In the genomic region with DNA sequence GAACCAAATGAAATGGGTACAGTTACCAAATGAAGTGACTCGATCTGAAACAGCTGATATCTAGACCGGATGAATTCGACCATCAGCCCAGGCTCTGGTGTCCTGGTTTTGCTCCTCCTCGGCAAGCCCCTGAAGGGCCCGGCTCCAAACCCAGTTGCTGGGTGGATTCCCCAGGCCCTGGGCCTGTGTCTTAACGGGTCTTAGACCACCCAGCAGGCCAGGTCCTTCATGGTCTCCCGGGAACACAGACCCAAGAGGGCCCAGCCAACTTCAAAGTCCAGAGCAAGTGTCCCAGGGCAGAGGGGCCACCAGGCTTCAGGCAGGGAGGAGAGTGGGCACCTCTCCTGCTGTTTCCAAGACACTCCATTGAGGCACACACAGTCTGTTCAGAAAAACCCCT, we compare ENCODE assay signal across 30 cellular contexts. TPM values are rescaled to one million over a fixed set of nuclear protein-coding genes. Genes with fewer than 3 reads are reported as not detected.
DNase-seq lines count a peak whose midpoint lies in the region; ATAC-seq, FAIRE-seq and TF ChIP-seq lines count a peak whose summit lies in the region.
"Had no signal": no experiment of that assay in that cellular context is flagged by ENCODE, and none has a peak within 500 bp of the region (broad histone marks: within the 10 kb centered on the region; RNA-seq: fewer than 3 reads in every experiment).

No MANE protein-coding gene starts in this region.

- TF ChIP-seq POLR2A in HepG2 (IDR thresholded peaks at IDR 0.05; ENCODE audit: insufficient read depth in 1 of 2, low read depth in 2 of 2, low read length in 2 of 2) (no peak), right lobe of liver (IDR thresholded peaks at IDR 0.05) (no peak)

- peaks cover 4 to 8% (median 8%) of the 10 kb centered on the region in 3 donors for H3K36me3 Mint-ChIP-seq in immature natural killer cell
- peaks cover 15% of the 10 kb centered on the region in 2 donors for H3K36me3 Mint-ChIP-seq in activated naive CD4-positive, alpha-beta T cell treated with anti-CD3 and anti-CD28 coated beads, Interleukin-2, amount 50 U/mL, for 72 hours

- TF ChIP-seq EP300 in HepG2 (IDR thresholded peaks at IDR 0.05; ENCODE audit: low read depth in 2 of 2, low read length in 2 of 2) = no peak
- no peak for TF ChIP-seq EP300 in HepG2 (CRISPR knock-in tag; IDR thresholded peaks at IDR 0.05; ENCODE audit: borderline replicate concordance)

- H3K27me3 ChIP-seq in HepG2 (ENCODE audit: control insufficient read depth in 1 of 2, insufficient read depth in 2 of 2, low read length in 2 of 2) = no peaks in the 10 kb centered on the region; a peak in 1 of 5 replicates
- no peaks in the 10 kb centered on the region for H3K27me3 ChIP-seq in right lobe of liver
- H3K27me3 ChIP-seq in osteoblast (ENCODE audit: insufficient read depth, low read length) = no peaks in the 10 kb centered on the region

- H3K9me3 ChIP-seq in HepG2 (ENCODE audit: low read length) = peaks cover 12% of the 10 kb centered on the region
- H3K9me3 ChIP-seq in right lobe of liver = no peaks in the 10 kb centered on the region
- H3K9me3 ChIP-seq in osteoblast (ENCODE audit: low read depth, low read length) = no peaks in the 10 kb centered on the region

- H3K4me3 ChIP-seq in HepG2 (replicated peaks in 1 of 3; ENCODE audit: insufficient read depth in 1 of 3, low read depth in 2 of 3, low read length in 3 of 3) (no peak overlapping the region), right lobe of liver (no peak overlapping the region), osteoblast (ENCODE audit: insufficient read depth, low read length) (no peak overlapping the region)
- H3K4me3 ChIP-seq: GM23248, thoracic aorta had no signal

- H3K4me2 ChIP-seq in HepG2 (ENCODE audit: low read depth, low read length) (no peak overlapping the region), osteoblast (ENCODE audit: insufficient read depth, low read length) (no peak overlapping the region)

- TF ChIP-seq RAD21 in HepG2 (CRISPR knock-in tag; IDR thresholded peaks at IDR 0.05) = no peak

- H3K9ac ChIP-seq in HepG2 (ENCODE audit: insufficient read depth, low read depth, low read length) = no peak overlapping the region
- H3K9ac ChIP-seq: GM23248 had no signal

- H3K36me3 ChIP-seq in HepG2 (replicated peaks in 1 of 2; ENCODE audit: control insufficient read depth in 1 of 2, insufficient read depth in 2 of 2, low read length in 2 of 2) (no peaks in the 10 kb centered on the region), right lobe of liver (no peaks in the 10 kb centered on the region), osteoblast (ENCODE audit: insufficient read depth, low read length) (no peaks in the 10 kb centered on the region)
- H3K36me3 ChIP-seq: thoracic aorta had no signal

- no peak overlapping the region for H2AFZ ChIP-seq in HepG2 (ENCODE audit: low read length)
- no peak overlapping the region for H2AFZ ChIP-seq in osteoblast (ENCODE audit: low read length)

- CTCF ChIA-PET in HepG2 (lab: Yijun Ruan, JAX; ENCODE audit: low intra/inter-chr PET ratio, low total read pairs) = interaction anchor here (1.3 to 2.9 kb wide), 2 partner anchors 26 to 39 kb away, joined by 5 to 18 read pairs; partner anchors contain the start of gene NMUR1
- CTCF ChIA-PET in RWPE1 (lab: Yijun Ruan, JAX) = interaction anchor here (0.7 kb wide), 1 partner anchor 89 kb away, joined by 3 read pairs; no protein-coding TSS in a partner anchor

- in situ Hi-C loops in HepG2 (cut with HindIII; ENCODE audit: extremely low pct_ligation_motif_present, low pct_unique_long_range_greater_than_20kb) = loop anchor here (5.0 kb wide), 1 partner anchor 75 kb away; no protein-coding TSS in a partner anchor

- H3K4me1 ChIP-seq in HepG2 (ENCODE audit: insufficient read depth, low read length) (0 out of 2 replicates have a peak, but pooled peaks cover 11% of the 10 kb centered on the region), right lobe of liver (peaks cover 0 to 4% (median 0%) of the 10 kb centered on the region in 4 donors), osteoblast (ENCODE audit: insufficient read depth, low read length) (peaks cover 11% of the 10 kb centered on the region)

- POLR2A ChIA-PET in HepG2 (lab: Yijun Ruan, JAX) = no interaction called here
- POLR2A ChIA-PET in RWPE1 (lab: Yijun Ruan, JAX; ENCODE audit: low non-redundant PET) = no interaction called here

- peaks cover 0 to 5% (median 4%) of the 10 kb centered on the region in 3 donors for H3K27me3 Mint-ChIP-seq in immature natural killer cell (ENCODE audit: low read depth in 3 of 3)
- H3K27me3 Mint-ChIP-seq: activated CD4-positive, alpha-beta memory T cell treated with anti-CD3 and anti-CD28 coated beads for 36 hours had no signal

- H4K20me1 ChIP-seq in HepG2 (ENCODE audit: insufficient read depth, low read length) (no peaks in the 10 kb centered on the region), osteoblast (ENCODE audit: insufficient read depth, low read length) (no peaks in the 10 kb centered on the region)

- FAIRE-seq in HepG2 (lab: Jason Lieb, UNC) = no peak

- intact Hi-C loops in HepG2 (cut with micrococcal nuclease; ENCODE audit: unreplicated experiment) (no loop called here), right lobe of liver (cut with DNase I) (no loop called here)

- H3K4me3 Mint-ChIP-seq in immature natural killer cell = peak overlapping the region; percentile 75 to 99 (median 90)
- H3K4me3 Mint-ChIP-seq: activated CD4-positive, alpha-beta memory T cell treated with anti-CD3 and anti-CD28 coated beads for 36 hours; activated naive CD4-positive, alpha-beta T cell treated with anti-CD3 and anti-CD28 coated beads, Interleukin-2, amount 10 ng/mL, durations not matched to agents 7 days and 5 days; activated T-helper 1 cell treated with anti-CD3 and anti-CD28 coated beads, Interleukin-12 subunit alpha, Interleukin-12 subunit beta, Interleukin-2, Interleukin-4 antibody, amounts not matched to agents 30 ng/mL and 10 ng/mL and 1 ng/mL, durations not matched to agents 14 hours and 24 hours and 36 hours; CD8-positive, alpha-beta T cell; memory B cell had no signal

- DNase-seq in HepG2 (ENCODE audit: low spot score) (no peak), right lobe of liver (no peak), immature natural killer cell (no peak), osteoblast (ENCODE audit: insufficient read length, low spot score, missing footprints) (peak; percentile 4), NCI-H345 (lab: John Stamatoyannopoulos, UW) (no peak), RWPE1 (ENCODE audit: low spot score) (no peak)
- DNase-seq in activated naive CD4-positive, alpha-beta T cell treated with anti-CD3 and anti-CD28 coated beads, Interleukin-2, amount 50 U/mL, for 72 hours (ENCODE audit: low spot score in 2 of 2) = no peak
- DNase-seq: activated CD4-positive, alpha-beta memory T cell treated with anti-CD3 and anti-CD28 coated beads for 36 hours; activated CD8-positive, alpha-beta memory T cell treated with anti-CD3 and anti-CD28 coated beads, Interleukin-2, amount 50 U/mL, for 48 hours; activated naive CD4-positive, alpha-beta T cell treated with anti-CD3 and anti-CD28 coated beads, Interleukin-2, amount 10 ng/mL, durations not matched to agents 7 days and 5 days; CD8-positive, alpha-beta T cell; effector CD4-positive, alpha-beta T cell; GM23248; NCI-H1105; NCI-H187 treated with DMSO at 0.1 percent for 48 hours; NCI-H2171 treated with DMSO at 0.1 percent for 48 hours; NCI-H524; SHP77; stimulated activated naive CD4-positive, alpha-beta T cell; T-helper 2 cell had no signal

- TF ChIP-seq CTCF in HepG2 (CRISPR knock-in tag; IDR thresholded peaks at IDR 0.05) (no peak), right lobe of liver (IDR thresholded peaks at IDR 0.05) (no peak), osteoblast (IDR thresholded peaks at IDR 0.05; ENCODE audit: extremely low read depth, low read depth, low read length) (no peak), RWPE1 (conservative IDR thresholded peaks at IDR 0.05; ENCODE audit: low read depth) (no peak)

- no peak overlapping the region for H3K27ac ChIP-seq in HepG2 (ENCODE audit: extremely low read length, insufficient read depth, low read length)
- no peak overlapping the region for H3K27ac ChIP-seq in right lobe of liver
- H3K27ac ChIP-seq in osteoblast (ENCODE audit: low read depth, low read length) = no peak overlapping the region
- no peak overlapping the region for H3K27ac ChIP-seq in RWPE1
- H3K27ac ChIP-seq: GM23248 had no signal

- H3K4me1 Mint-ChIP-seq in immature natural killer cell = peaks cover 53 to 64% of the 10 kb centered on the region in 2 donors

- 33% methylated on average over 7 of the region's 7 CpGs for WGBS in HepG2 (ENCODE audit: low lambda C conversion rate)
- 56% methylated on average over 3 of the region's 7 CpGs for WGBS in right lobe of liver (ENCODE audit: insufficient coverage, low coverage, low lambda C conversion rate, missing lambda C conversion rate)

- no TSS peak for BruUV-seq in HepG2 (replicated peaks; lab: Mats Ljungman, UMichigan)

- no peaks in the 10 kb centered on the region for H3K79me2 ChIP-seq in HepG2 (ENCODE audit: insufficient read depth, low read length)
- no peaks in the 10 kb centered on the region for H3K79me2 ChIP-seq in osteoblast (ENCODE audit: insufficient read depth, low read length)

- ATAC-seq in HepG2 = peak; percentile 17
- ATAC-seq in right lobe of liver = no peak
- no peak for ATAC-seq in activated naive CD4-positive, alpha-beta T cell treated with anti-CD3 and anti-CD28 coated beads, Interleukin-2, amount 50 U/mL, for 72 hours
- ATAC-seq in HG02981 (IDR thresholded peaks at IDR 0.05; ENCODE audit: unreplicated experiment) = no peak

- peaks cover 0 to 11% (median 6%) of the 10 kb centered on the region in 6 donors for H3K9me3 Mint-ChIP-seq in immature natural killer cell
- peaks cover 13% of the 10 kb centered on the region in 2 donors for H3K9me3 Mint-ChIP-seq in activated naive CD4-positive, alpha-beta T cell treated with anti-CD3 and anti-CD28 coated beads, Interleukin-2, amount 50 U/mL, for 72 hours

- peak overlapping the region; percentile 92 to 100 (median 96) for H3K27ac Mint-ChIP-seq in immature natural killer cell
- no peak overlapping the region for H3K27ac Mint-ChIP-seq in activated naive CD4-positive, alpha-beta T cell treated with anti-CD3 and anti-CD28 coated beads, Interleukin-2, amount 50 U/mL, for 72 hours
- H3K27ac Mint-ChIP-seq: activated CD4-positive, alpha-beta memory T cell treated with anti-CD3 and anti-CD28 coated beads for 36 hours; activated T-helper 1 cell treated with anti-CD3 and anti-CD28 coated beads, Interleukin-12 subunit alpha, Interleukin-12 subunit beta, Interleukin-2, Interleukin-4 antibody, amounts not matched to agents 30 ng/mL and 10 ng/mL and 1 ng/mL, durations not matched to agents 14 hours and 24 hours and 36 hours; CD8-positive, alpha-beta T cell; memory B cell had no signal

RNA-seq across cellular contexts. Expression of gene NMUR1, which starts 26.7 kb away (rescaled TPM):
- total RNA-seq in HepG2 (2016; rRNA removed; fragmentation: Illumina TruSeq; extraction: Trizol) (not detected in 2 replicates), right lobe of liver (under 1 TPM; 0.11 to 0.66 (median 0.36) TPM), osteoblast (under 0.01 TPM in 2 replicates)
- total RNA-seq in HepG2 (2016; cell fraction: cytosol; rRNA removed; fragmentation: Illumina TruSeq; extraction: Trizol; ENCODE audit: low read depth) = not detected in 2 replicates
- not detected in 2 replicates for total RNA-seq in HepG2 (2016; cell fraction: insoluble cytoplasmic fraction; rRNA removed; fragmentation: Illumina TruSeq; extraction: Trizol)
- not detected in 2 replicates for total RNA-seq in HepG2 (2016; cell fraction: membrane; rRNA removed; fragmentation: Illumina TruSeq; extraction: Trizol)
- total RNA-seq in HepG2 (2016; cell fraction: nucleus; rRNA removed; fragmentation: Illumina TruSeq; extraction: Trizol) = not detected in 2 replicates
- polyA plus RNA-seq in HepG2 (2011; rRNA removed) (not detected in 2 replicates), immature natural killer cell (10 to 100 TPM; 34.6 to 54.4 (median 37.2) TPM)
- not detected in 2 replicates for polyA plus RNA-seq in HepG2 (2011; cell fraction: cytosol; rRNA removed)
- not detected in 2 replicates for polyA plus RNA-seq in HepG2 (2011; cell fraction: nucleus; rRNA removed)
- polyA plus RNA-seq in HepG2 (2012) = not detected in 2 replicates
- polyA plus RNA-seq in HepG2 (2016; cell fraction: cytosol; fragmentation: Illumina TruSeq; extraction: Trizol; ENCODE audit: low read depth) = not detected in 2 replicates
- polyA plus RNA-seq in HepG2 (2016; cell fraction: insoluble cytoplasmic fraction; fragmentation: Illumina TruSeq; extraction: Trizol; ENCODE audit: low read depth) = not detected in 2 replicates
- not detected in 2 replicates for polyA plus RNA-seq in HepG2 (2016; cell fraction: membrane; fragmentation: Illumina TruSeq; extraction: Trizol; ENCODE audit: low read depth)
- not detected in 2 replicates for polyA plus RNA-seq in HepG2 (2016; cell fraction: nucleus; fragmentation: Illumina TruSeq; extraction: Trizol; ENCODE audit: insufficient read depth, low read depth)
- not detected in 2 replicates for polyA minus RNA-seq in HepG2 (2011; rRNA and poly(A)+ RNA removed; ENCODE audit: low replicate concordance)
- polyA minus RNA-seq in HepG2 (2011; cell fraction: cytosol; rRNA and poly(A)+ RNA removed) = not detected in 2 replicates
- not detected in 2 replicates for polyA minus RNA-seq in HepG2 (2011; cell fraction: nucleus; rRNA and poly(A)+ RNA removed)
- total RNA-seq in activated naive CD4-positive, alpha-beta T cell treated with anti-CD3 and anti-CD28 coated beads, Interleukin-2, amount 50 U/mL, for 72 hours = not detected
- total RNA-seq: A673; activated T-helper 1 cell treated with anti-CD3 and anti-CD28 coated beads, Interleukin-12 subunit alpha, Interleukin-12 subunit beta, Interleukin-2, Interleukin-4 antibody, amounts not matched to agents 30 ng/mL and 10 ng/mL and 1 ng/mL, durations not matched to agents 14 hours and 24 hours and 36 hours; GM23248; HT-29; M059J; myocyte; occipital lobe had no signal
- polyA plus RNA-seq: GM23248 had no signal

RNA-seq across cellular contexts. Expression of gene TEX44, which starts 35.7 kb away (rescaled TPM):
- not detected in 2 replicates for total RNA-seq in HepG2 (2016; rRNA removed; fragmentation: Illumina TruSeq; extraction: Trizol)
- total RNA-seq in HepG2 (2016; cell fraction: cytosol; rRNA removed; fragmentation: Illumina TruSeq; extraction: Trizol; ENCODE audit: low read depth) = not detected in 2 replicates
- total RNA-seq in HepG2 (2016; cell fraction: insoluble cytoplasmic fraction; rRNA removed; fragmentation: Illumina TruSeq; extraction: Trizol) = not detected in 2 replicates
- not detected in 2 replicates for total RNA-seq in HepG2 (2016; cell fraction: membrane; rRNA removed; fragmentation: Illumina TruSeq; extraction: Trizol)
- not detected in 2 replicates for total RNA-seq in HepG2 (2016; cell fraction: nucleus; rRNA removed; fragmentation: Illumina TruSeq; extraction: Trizol)
- polyA plus RNA-seq in HepG2 (2011; rRNA removed) = not detected in 2 replicates
- not detected in 2 replicates for polyA plus RNA-seq in HepG2 (2011; cell fraction: cytosol; rRNA removed)
- not detected in 2 replicates for polyA plus RNA-seq in HepG2 (2011; cell fraction: nucleus; rRNA removed)
- not detected in 2 replicates for polyA plus RNA-seq in HepG2 (2012)
- not detected in 2 replicates for polyA plus RNA-seq in HepG2 (2016; cell fraction: cytosol; fragmentation: Illumina TruSeq; extraction: Trizol; ENCODE audit: low read depth)
- not detected in 2 replicates for polyA plus RNA-seq in HepG2 (2016; cell fraction: insoluble cytoplasmic fraction; fragmentation: Illumina TruSeq; extraction: Trizol; ENCODE audit: low read depth)
- not detected in 2 replicates for polyA plus RNA-seq in HepG2 (2016; cell fraction: membrane; fragmentation: Illumina TruSeq; extraction: Trizol; ENCODE audit: low read depth)
- polyA plus RNA-seq in HepG2 (2016; cell fraction: nucleus; fragmentation: Illumina TruSeq; extraction: Trizol; ENCODE audit: insufficient read depth, low read depth) = not detected in 2 replicates
- polyA minus RNA-seq in HepG2 (2011; rRNA and poly(A)+ RNA removed; ENCODE audit: low replicate concordance) = not detected in 2 replicates
- not detected in 2 replicates for polyA minus RNA-seq in HepG2 (2011; cell fraction: cytosol; rRNA and poly(A)+ RNA removed)
- polyA minus RNA-seq in HepG2 (2011; cell fraction: nucleus; rRNA and poly(A)+ RNA removed) = not detected in 2 replicates
- not detected for total RNA-seq in right lobe of liver
- polyA plus RNA-seq in immature natural killer cell = not detected
- not detected in 2 replicates for total RNA-seq in osteoblast
- not detected for total RNA-seq in activated naive CD4-positive, alpha-beta T cell treated with anti-CD3 and anti-CD28 coated beads, Interleukin-2, amount 50 U/mL, for 72 hours
- total RNA-seq: A673; activated CD4-positive, alpha-beta memory T cell treated with anti-CD3 and anti-CD28 coated beads for 36 hours; activated T-helper 1 cell treated with anti-CD3 and anti-CD28 coated beads, Interleukin-12 subunit alpha, Interleukin-12 subunit beta, Interleukin-2, Interleukin-4 antibody, amounts not matched to agents 30 ng/mL and 10 ng/mL and 1 ng/mL, durations not matched to agents 14 hours and 24 hours and 36 hours; CD8-positive, alpha-beta T cell; GM23248; HT-29; left colon; M059J; myocyte; occipital lobe; thoracic aorta had no signal
- polyA plus RNA-seq: GM23248 had no signal

Comparison
In these comparisons a context has a peak if more than half of its experiments do, and no peak if none do; other contexts are left out.
1. H3K27ac Mint-ChIP-seq: peak in immature natural killer cell (6 of 6); none in activated naive CD4-positive, alpha-beta T cell treated with anti-CD3 and anti-CD28 coated beads, Interleukin-2, amount 50 U/mL, for 72 hours (0 of 2).